8 cellular contexts compared by ENCODE assay signal in genomic region chr12:75481774-75482173, GRCh38.
DNase-seq lines count a peak whose midpoint lies in the region; TF ChIP-seq lines count a peak whose summit lies in the region.

No MANE protein-coding gene starts in this region.

- H3K4me3 Mint-ChIP-seq in T-helper 1 cell treated with Interleukin-12 subunit alpha and Interleukin-12 subunit beta and Interleukin-4 antibody, amounts not matched to agents 30 μg/mL and 1 μg/mL, for 36 hours = peak overlapping the region; percentile 81

- peak overlapping the region; percentile 5 for H2AFZ ChIP-seq in SU-DHL-6 (ENCODE audit: low read depth, low read length, severe bottlenecking)

- peak overlapping the region; percentile 71 for H3K4me2 ChIP-seq in SU-DHL-6 (ENCODE audit: low read depth, low read length, poor library complexity, severe bottlenecking)

- H3K27ac Mint-ChIP-seq in T-helper 1 cell treated with Interleukin-12 subunit alpha and Interleukin-12 subunit beta and Interleukin-4 antibody, amounts not matched to agents 30 μg/mL and 1 μg/mL, for 36 hours = peak overlapping the region; percentile 94

- no peaks in the 10 kb centered on the region; the same call in 1 of the 2 replicates for H3K79me2 ChIP-seq in SU-DHL-6 (ENCODE audit: insufficient read depth, low read length)

- no peaks in the 10 kb centered on the region for H3K27me3 Mint-ChIP-seq in T-helper 1 cell treated with Interleukin-12 subunit alpha and Interleukin-12 subunit beta and Interleukin-4 antibody, amounts not matched to agents 30 μg/mL and 1 μg/mL, for 36 hours (ENCODE audit: low read depth)

- H3K9me3 ChIP-seq in SU-DHL-6 (ENCODE audit: insufficient read depth, low read length) = no peaks in the 10 kb centered on the region
- no peaks in the 10 kb centered on the region for H3K9me3 ChIP-seq in stomach smooth muscle (ENCODE audit: control insufficient read depth in 2 of 2, low read length in 2 of 2)
- H3K9me3 ChIP-seq in WERI-Rb-1 (ENCODE audit: severe bottlenecking) = no peaks in the 10 kb centered on the region

- H3K9me3 Mint-ChIP-seq in T-helper 1 cell treated with Interleukin-12 subunit alpha and Interleukin-12 subunit beta and Interleukin-4 antibody, amounts not matched to agents 30 μg/mL and 1 μg/mL, for 36 hours = no peaks in the 10 kb centered on the region

- H3K27ac ChIP-seq in SU-DHL-6 (ENCODE audit: low read depth, low read length) (peak overlapping the region; percentile 64), stomach smooth muscle (ENCODE audit: low read length) (peak overlapping the region; percentile 12), WERI-Rb-1 (no peak overlapping the region)

- no peak for TF ChIP-seq CTCF in SU-DHL-6 (IDR thresholded peaks at IDR 0.05; ENCODE audit: insufficient read depth, low read length, poor library complexity, severe bottlenecking)
- no peak for TF ChIP-seq CTCF in WERI-Rb-1 (IDR thresholded peaks at IDR 0.05; ENCODE audit: low read depth, low read length)

- peak overlapping the region; percentile 56 for H3K4me3 ChIP-seq in SU-DHL-6 (ENCODE audit: insufficient read depth, low read length, poor library complexity, severe bottlenecking)
- H3K4me3 ChIP-seq in stomach smooth muscle (ENCODE audit: low read length in 2 of 2) = peak overlapping the region; percentile 63 to 81
- H3K4me3 ChIP-seq in WERI-Rb-1 (ENCODE audit: low read depth, low read length) = no peak overlapping the region

- DNase-seq in T-helper 1 cell (no peak), fibroblast of the conjunctiva (ENCODE audit: low read depth) (peak; percentile 55), globus pallidus (ENCODE audit: low spot score) (no peak), superior temporal gyrus (ENCODE audit: extremely low spot score) (no peak), WERI-Rb-1 (no peak)

- H3K9ac ChIP-seq in SU-DHL-6 (ENCODE audit: low read length) = peak overlapping the region; percentile 52
- peak overlapping the region; percentile 74 to 83 for H3K9ac ChIP-seq in stomach smooth muscle (ENCODE audit: low read length in 2 of 2)

- H3F3A ChIP-seq in SU-DHL-6 (ENCODE audit: insufficient read depth) = peaks cover 28% of the 10 kb centered on the region

- H3K27me3 ChIP-seq in SU-DHL-6 (ENCODE audit: low read length) (no peaks in the 10 kb centered on the region), stomach smooth muscle (ENCODE audit: control insufficient read depth in 1 of 2, insufficient read depth in 2 of 2, low read length in 2 of 2) (no peaks in the 10 kb centered on the region), WERI-Rb-1 (ENCODE audit: insufficient read depth, low read depth, severe bottlenecking) (no peaks in the 10 kb centered on the region)

- H3K4me1 Mint-ChIP-seq in T-helper 1 cell treated with Interleukin-12 subunit alpha and Interleukin-12 subunit beta and Interleukin-4 antibody, amounts not matched to agents 30 μg/mL and 1 μg/mL, for 36 hours (ENCODE audit: low read depth) = peaks cover 60% of the 10 kb centered on the region

- H4K20me1 ChIP-seq in SU-DHL-6 (ENCODE audit: low read depth, low read length) = no peaks in the 10 kb centered on the region

- peaks cover 9% of the 10 kb centered on the region for H3K36me3 Mint-ChIP-seq in T-helper 1 cell treated with Interleukin-12 subunit alpha and Interleukin-12 subunit beta and Interleukin-4 antibody, amounts not matched to agents 30 μg/mL and 1 μg/mL, for 36 hours (ENCODE audit: low read depth)

- H3K4me1 ChIP-seq in stomach smooth muscle (ENCODE audit: control insufficient read depth, insufficient read depth, low read length) = peaks cover 14% of the 10 kb centered on the region

- H3K9me2 ChIP-seq in SU-DHL-6 (replicated peaks; ENCODE audit: insufficient read depth, low read length) = no peaks in the 10 kb centered on the region

- H3K36me3 ChIP-seq in SU-DHL-6 (ENCODE audit: low read length) = no peaks in the 10 kb centered on the region
- no peaks in the 10 kb centered on the region for H3K36me3 ChIP-seq in stomach smooth muscle (ENCODE audit: control insufficient read depth in 2 of 2, insufficient read depth in 2 of 2, low read length in 2 of 2)
- H3K36me3 ChIP-seq in WERI-Rb-1 = no peaks in the 10 kb centered on the region
